ENCODE assay signal across 15 cellular contexts in genomic region chr16:85445779-85446222, GRCh38.
DNase-seq lines count a peak whose midpoint lies in the region; TF ChIP-seq lines count a peak whose summit lies in the region.
"Had no signal": no experiment of that assay in that cellular context is flagged by ENCODE, and none has a peak within 500 bp of the region (broad histone marks: within the 10 kb centered on the region; RNA-seq: fewer than 3 reads in every experiment).

No MANE protein-coding gene starts in this region.

- H3K4me1 Mint-ChIP-seq in T-helper 2 cell treated with Interferon-gamma antibody and Interleukin-4, amounts not matched to agents 5 μg/mL and 100 μg/mL, for 36 hours (ENCODE audit: low read depth) = peaks cover 2% of the 10 kb centered on the region

- peaks cover 9% of the 10 kb centered on the region for H3K27me3 Mint-ChIP-seq in T-helper 2 cell treated with Interferon-gamma antibody and Interleukin-4, amounts not matched to agents 5 μg/mL and 100 μg/mL, for 36 hours (ENCODE audit: low read depth)
- H3K27me3 Mint-ChIP-seq: activated naive CD8-positive, alpha-beta T cell had no signal

- CTCF ChIA-PET in HEK293 (lab: Yijun Ruan, JAX) = interaction anchor here (0.7 to 1.6 kb wide), 3 partner anchors 10 to 22 kb away, joined by 3 to 5 read pairs (median 4); no protein-coding TSS in a partner anchor
- CTCF ChIA-PET in OCI-LY7 (lab: Charles Lee; ENCODE audit: unreplicated experiment) = interaction anchor here (0.6 to 3.2 kb wide), 4 partner anchors 10 to 787 kb away, joined by 3 to 16 read pairs (median 4); no protein-coding TSS in a partner anchor

- no peaks in the 10 kb centered on the region for H4K20me1 ChIP-seq in OCI-LY7 (ENCODE audit: insufficient read depth, low read length)

- H3K9me3 ChIP-seq in HEK293 (ENCODE audit: control insufficient read depth, insufficient read depth, low read depth, low read length) = no peaks in the 10 kb centered on the region
- no peaks in the 10 kb centered on the region for H3K9me3 ChIP-seq in OCI-LY7 (ENCODE audit: low read length)
- no peaks in the 10 kb centered on the region for H3K9me3 ChIP-seq in tibial nerve
- H3K9me3 ChIP-seq: neutrophil had no signal

- TF ChIP-seq CTCF in HEK293 (tag by site-specific recombination; IDR thresholded peaks at IDR 0.05) (no peak), OCI-LY7 (conservative IDR thresholded peaks at IDR 0.05; ENCODE audit: low read length) (no peak), fibroblast of the aortic adventitia (IDR thresholded peaks at IDR 0.05; ENCODE audit: insufficient read depth, low read length) (no peak), tibial nerve (IDR thresholded peaks at IDR 0.05) (no peak)

- no peaks in the 10 kb centered on the region for H3K79me2 ChIP-seq in OCI-LY7 (ENCODE audit: insufficient read depth, low read depth, low read length)

- POLR2A ChIA-PET in HEK293 (lab: Yijun Ruan, JAX) (no interaction called here), OCI-LY7 (lab: Charles Lee) (interaction anchor here (0.6 to 1.1 kb wide), 2 partner anchors 184 to 580 kb away, joined by 3 read pairs; no protein-coding TSS in a partner anchor)

- 80 to 83% methylated on average over 10 to 14 of the region's 14 CpGs for WGBS in tibial nerve, 2 donors

- no peaks in the 10 kb centered on the region for H3K27me3 ChIP-seq in tibial nerve

- no peaks in the 10 kb centered on the region; the same call in 1 of the 2 replicates for H3K4me1 ChIP-seq in HEK293 (ENCODE audit: control insufficient read depth, insufficient read depth, low read length)
- H3K4me1 ChIP-seq in OCI-LY7 (ENCODE audit: insufficient read depth, low read length, poor library complexity, severe bottlenecking) = peaks cover 61% of the 10 kb centered on the region
- peaks cover 0 to 18% (median 11%) of the 10 kb centered on the region in 4 donors for H3K4me1 ChIP-seq in tibial nerve

- TF ChIP-seq POLR2A in tibial nerve (IDR thresholded peaks at IDR 0.05) = no peak

- no peaks in the 10 kb centered on the region for H3K9me3 Mint-ChIP-seq in T-helper 2 cell treated with Interferon-gamma antibody and Interleukin-4, amounts not matched to agents 5 μg/mL and 100 μg/mL, for 36 hours
- H3K9me3 Mint-ChIP-seq: activated B cell treated with CpG ODN at 0.5 μM for 24 hours; stimulated activated memory B cell treated with anti-CD40 and anti-IgM and Interleukin-4, amounts not matched to agents 10 μg/mL and 1 μg/mL and 100 μg/mL, for 72 hours had no signal

- no peak overlapping the region for H3K4me3 Mint-ChIP-seq in T-helper 2 cell treated with Interferon-gamma antibody and Interleukin-4, amounts not matched to agents 5 μg/mL and 100 μg/mL, for 36 hours
- H3K4me3 Mint-ChIP-seq: activated B cell treated with CpG ODN at 0.5 μM for 24 hours; activated naive CD8-positive, alpha-beta T cell; stimulated activated memory B cell treated with anti-CD40 and anti-IgM and Interleukin-4, amounts not matched to agents 10 μg/mL and 1 μg/mL and 100 μg/mL, for 72 hours had no signal

- H3K27ac Mint-ChIP-seq in T-helper 2 cell treated with Interferon-gamma antibody and Interleukin-4, amounts not matched to agents 5 μg/mL and 100 μg/mL, for 36 hours = no peak overlapping the region
- H3K27ac Mint-ChIP-seq: activated B cell treated with CpG ODN at 0.5 μM for 24 hours; activated naive CD8-positive, alpha-beta T cell; stimulated activated memory B cell treated with anti-CD40 and anti-IgM and Interleukin-4, amounts not matched to agents 10 μg/mL and 1 μg/mL and 100 μg/mL, for 72 hours had no signal

- no peak for TF ChIP-seq EP300 in tibial nerve (IDR thresholded peaks at IDR 0.05)

- H3K4me2 ChIP-seq in OCI-LY7 (ENCODE audit: low read length) = peak overlapping the region; percentile 64

- no peak overlapping the region for H3K27ac ChIP-seq in HEK293 (ENCODE audit: extremely low read depth, low read depth, low read length)
- peak overlapping the region; percentile 46 for H3K27ac ChIP-seq in OCI-LY7 (ENCODE audit: low read depth, low read length, poor library complexity, severe bottlenecking)
- H3K27ac ChIP-seq in tibial nerve = no peak overlapping the region
- H3K27ac ChIP-seq: neutrophil had no signal

- intact Hi-C loops in OCI-LY7 (cut with micrococcal nuclease; ENCODE audit: unreplicated experiment) = loop anchor here (5.0 kb wide), 2 partner anchors 112 to 134 kb away; no protein-coding TSS in a partner anchor

- no peaks in the 10 kb centered on the region for H3K9me2 ChIP-seq in OCI-LY7 (ENCODE audit: insufficient read depth, low read length)

- H3K36me3 Mint-ChIP-seq in T-helper 2 cell treated with Interferon-gamma antibody and Interleukin-4, amounts not matched to agents 5 μg/mL and 100 μg/mL, for 36 hours (ENCODE audit: low read depth) = no peaks in the 10 kb centered on the region
- H3K36me3 Mint-ChIP-seq: activated naive CD8-positive, alpha-beta T cell; stimulated activated memory B cell treated with anti-CD40 and anti-IgM and Interleukin-4, amounts not matched to agents 10 μg/mL and 1 μg/mL and 100 μg/mL, for 72 hours had no signal

- H2AFZ ChIP-seq in OCI-LY7 (ENCODE audit: low read length) = no peak overlapping the region

- H3K36me3 ChIP-seq in HEK293 (ENCODE audit: control insufficient read depth in 2 of 2, insufficient read depth in 1 of 2, low read length in 2 of 2) (no peaks in the 10 kb centered on the region), OCI-LY7 (ENCODE audit: insufficient read depth, low read length) (no peaks in the 10 kb centered on the region), tibial nerve (peaks cover 0 to 3% (median 0%) of the 10 kb centered on the region in 3 donors)
- H3K36me3 ChIP-seq: neutrophil had no signal

- DNase-seq in AG08396 (ENCODE audit: low spot score) = peak; percentile 58
- no peak for DNase-seq in OCI-LY7 (ENCODE audit: low spot score)
- peak; percentile 25 for DNase-seq in fibroblast of the aortic adventitia (ENCODE audit: low read depth)
- DNase-seq in tibial nerve (ENCODE audit: low spot score in 2 of 2) = no peak
- DNase-seq in activated CD4-positive, alpha-beta T cell treated with anti-CD3 and anti-CD28 coated beads for 1 hour = no peak
- DNase-seq in T-helper 2 cell treated with Interferon-gamma antibody and Interleukin-4, amounts not matched to agents 5 μg/mL and 100 μg/mL, for 36 hours (ENCODE audit: low spot score) = no peak
- no peak for DNase-seq in effector CD8-positive, alpha-beta T cell (lab: John Stamatoyannopoulos, UW)
- DNase-seq: activated B cell treated with CpG ODN at 0.5 μM for 24 hours; activated CD8-positive, alpha-beta memory T cell treated with anti-CD3 and anti-CD28 coated beads, Interleukin-2, amount 50 U/mL, for 4 hours; KG1; mesenchymal stem cell had no signal

- BruUV-seq in OCI-LY7 (replicated peaks; lab: Mats Ljungman, UMichigan) = no TSS peak

- H3K4me3 ChIP-seq in HEK293 (ENCODE audit: low read depth, low read length) = no peak overlapping the region
- H3K4me3 ChIP-seq in OCI-LY7 (ENCODE audit: low read depth, low read length, poor library complexity, severe bottlenecking) = no peak overlapping the region
- H3K4me3 ChIP-seq in fibroblast of the aortic adventitia (ENCODE audit: low read depth, low read length) = no peak overlapping the region
- H3K4me3 ChIP-seq in tibial nerve = no peak overlapping the region

TF ChIP-seq in HEK293, 187 proteins besides CTCF, POLR2A, EP300 and RAD21 (continues in another document):
- TF ChIP-seq ZNF558 (tag by site-specific recombination; IDR thresholded peaks at IDR 0.05) = no peak
- TF ChIP-seq ZFP41 (tag by site-specific recombination; IDR thresholded peaks at IDR 0.05; ENCODE audit: borderline replicate concordance) = no peak
- TF ChIP-seq ZNF404 (tag by site-specific recombination; IDR thresholded peaks at IDR 0.05) = no peak
- no peak for TF ChIP-seq ZNF785 (tag by site-specific recombination; IDR thresholded peaks at IDR 0.05)
- no peak for TF ChIP-seq ZNF600 (tag by site-specific recombination; IDR thresholded peaks at IDR 0.05)
- no peak for TF ChIP-seq ZSCAN23 (tag by site-specific recombination; IDR thresholded peaks at IDR 0.05)
- TF ChIP-seq ZNF10 (tag by site-specific recombination; IDR thresholded peaks at IDR 0.05) = no peak
- no peak for TF ChIP-seq ZNF248 (tag by site-specific recombination; IDR thresholded peaks at IDR 0.05)
- no peak for TF ChIP-seq ZNF792 (tag by site-specific recombination; IDR thresholded peaks at IDR 0.05)
- TF ChIP-seq ZNF26 (tag by site-specific recombination; IDR thresholded peaks at IDR 0.05) = no peak
- TF ChIP-seq ZBTB44 (tag by site-specific recombination; IDR thresholded peaks at IDR 0.05) = no peak
- TF ChIP-seq, protein P1, sequence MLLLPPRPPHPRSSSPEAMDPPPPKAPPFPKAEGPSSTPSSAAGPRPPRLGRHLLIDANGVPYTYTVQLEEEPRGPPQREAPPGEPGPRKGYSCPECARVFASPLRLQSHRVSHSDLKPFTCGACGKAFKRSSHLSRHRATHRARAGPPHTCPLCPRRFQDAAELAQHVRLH (tag by site-specific recombination; IDR thresholded peaks at IDR 0.05) = 0 out of 2 replicates have a peak, but pooled peaks have one; percentile 32
- no peak for TF ChIP-seq YY2 (tag by site-specific recombination; IDR thresholded peaks at IDR 0.05)
- TF ChIP-seq ZNF560 (tag by site-specific recombination; IDR thresholded peaks at IDR 0.05; ENCODE audit: borderline replicate concordance) = no peak

Comparison
In these comparisons a context has a peak if more than half of its experiments do, and no peak if none do; other contexts are left out.
1. DNase-seq: peak in AG08396 (single experiment) and fibroblast of the aortic adventitia (single experiment); none in OCI-LY7 (single experiment), tibial nerve (0 of 2), activated CD4-positive, alpha-beta T cell treated with anti-CD3 and anti-CD28 coated beads for 1 hour (single experiment), T-helper 2 cell treated with Interferon-gamma antibody and Interleukin-4, amounts not matched to agents 5 μg/mL and 100 μg/mL, for 36 hours (single experiment) and effector CD8-positive, alpha-beta T cell (single experiment).